Comparison of ENCODE assay signal across 2 cellular contexts in the genomic region with DNA sequence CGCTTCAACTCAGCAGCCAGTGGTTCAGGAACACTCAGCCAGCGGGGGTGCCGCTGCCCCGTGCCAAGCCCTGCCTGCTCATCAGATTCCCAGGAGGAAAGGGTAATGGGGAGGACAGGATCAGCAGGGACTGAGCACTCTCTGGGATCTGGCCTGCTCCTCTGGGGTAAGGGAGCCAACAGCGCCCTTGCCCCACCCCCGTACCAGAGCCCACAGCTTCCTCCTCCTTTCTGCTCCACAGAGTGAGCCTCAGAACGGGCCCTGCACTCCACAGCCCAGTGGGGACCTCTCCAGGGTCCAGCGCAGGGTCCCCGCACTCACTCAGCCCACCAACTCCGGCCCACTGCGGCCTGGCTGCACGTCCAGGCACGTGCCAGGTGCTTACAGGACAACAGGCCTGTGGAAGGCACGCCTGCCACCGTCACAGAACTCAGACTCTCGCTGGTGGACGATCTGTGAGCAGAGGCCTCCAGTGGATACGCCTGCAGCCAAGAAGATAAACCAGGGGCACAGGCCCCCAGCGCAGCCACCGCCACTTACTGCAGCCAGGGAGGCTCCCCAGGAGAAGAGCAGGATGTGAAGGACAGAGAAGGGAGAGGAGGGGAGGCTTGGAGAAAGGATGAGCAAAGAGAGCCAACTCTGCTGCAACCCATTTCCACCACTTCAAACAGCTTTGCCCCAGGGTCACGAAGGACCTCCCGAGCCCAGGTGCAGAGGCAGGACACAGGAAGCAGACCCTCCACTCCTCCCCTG.
TF ChIP-seq lines count a peak whose summit lies in the region.

No MANE protein-coding gene starts in this region.

TF ChIP-seq in IMR-90, 13 proteins besides CTCF, POLR2A, EP300 and RAD21:
- TF ChIP-seq MXI1 (IDR thresholded peaks at IDR 0.05; ENCODE audit: borderline replicate concordance, low read depth, low read length) (no peak), CHD1 (IDR thresholded peaks at IDR 0.05; ENCODE audit: low read depth, low read length) (no peak), MAFK (IDR thresholded peaks at IDR 0.05; ENCODE audit: low read depth, low read length) (no peak), NFE2L2 (IDR thresholded peaks at IDR 0.05; ENCODE audit: low read depth, low read length) (no peak), CEBPB (IDR thresholded peaks at IDR 0.05; ENCODE audit: low read depth, low read length) (no peak), BHLHE40 (IDR thresholded peaks at IDR 0.05; ENCODE audit: low read depth, low read length) (no peak), SMC3 (IDR thresholded peaks at IDR 0.05; ENCODE audit: low read depth, low read length) (no peak), FOS (IDR thresholded peaks at IDR 0.05; ENCODE audit: low read depth, low read length) (no peak), RFX5 (IDR thresholded peaks at IDR 0.05; ENCODE audit: low read depth, low read length) (no peak), RCOR1 (IDR thresholded peaks at IDR 0.05; ENCODE audit: insufficient replicate concordance, low read length) (no peak), MAZ (IDR thresholded peaks at IDR 0.05; ENCODE audit: borderline replicate concordance, low read depth, low read length) (no peak)
- TF ChIP-seq, protein P1, sequence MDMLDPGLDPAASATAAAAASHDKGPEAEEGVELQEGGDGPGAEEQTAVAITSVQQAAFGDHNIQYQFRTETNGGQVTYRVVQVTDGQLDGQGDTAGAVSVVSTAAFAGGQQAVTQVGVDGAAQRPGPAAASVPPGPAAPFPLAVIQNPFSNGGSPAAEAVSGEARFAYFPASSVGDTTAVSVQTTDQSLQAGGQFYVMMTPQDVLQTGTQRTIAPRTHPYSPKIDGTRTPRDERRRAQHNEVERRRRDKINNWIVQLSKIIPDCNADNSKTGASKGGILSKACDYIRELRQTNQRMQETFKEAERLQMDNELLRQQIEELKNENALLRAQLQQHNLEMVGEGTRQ (IDR thresholded peaks at IDR 0.05; ENCODE audit: low read depth, low read length): no peak
- TF ChIP-seq, protein P2, sequence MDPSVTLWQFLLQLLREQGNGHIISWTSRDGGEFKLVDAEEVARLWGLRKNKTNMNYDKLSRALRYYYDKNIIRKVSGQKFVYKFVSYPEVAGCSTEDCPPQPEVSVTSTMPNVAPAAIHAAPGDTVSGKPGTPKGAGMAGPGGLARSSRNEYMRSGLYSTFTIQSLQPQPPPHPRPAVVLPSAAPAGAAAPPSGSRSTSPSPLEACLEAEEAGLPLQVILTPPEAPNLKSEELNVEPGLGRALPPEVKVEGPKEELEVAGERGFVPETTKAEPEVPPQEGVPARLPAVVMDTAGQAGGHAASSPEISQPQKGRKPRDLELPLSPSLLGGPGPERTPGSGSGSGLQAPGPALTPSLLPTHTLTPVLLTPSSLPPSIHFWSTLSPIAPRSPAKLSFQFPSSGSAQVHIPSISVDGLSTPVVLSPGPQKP (IDR thresholded peaks at IDR 0.05; ENCODE audit: borderline replicate concordance, low read depth, low read length): no peak

TF ChIP-seq in WTC11, 78 proteins besides CTCF, POLR2A, EP300 and RAD21:
- TF ChIP-seq IRF1 (CRISPR knock-in tag; IDR thresholded peaks at IDR 0.05): no peak
- TF ChIP-seq, protein P3, sequence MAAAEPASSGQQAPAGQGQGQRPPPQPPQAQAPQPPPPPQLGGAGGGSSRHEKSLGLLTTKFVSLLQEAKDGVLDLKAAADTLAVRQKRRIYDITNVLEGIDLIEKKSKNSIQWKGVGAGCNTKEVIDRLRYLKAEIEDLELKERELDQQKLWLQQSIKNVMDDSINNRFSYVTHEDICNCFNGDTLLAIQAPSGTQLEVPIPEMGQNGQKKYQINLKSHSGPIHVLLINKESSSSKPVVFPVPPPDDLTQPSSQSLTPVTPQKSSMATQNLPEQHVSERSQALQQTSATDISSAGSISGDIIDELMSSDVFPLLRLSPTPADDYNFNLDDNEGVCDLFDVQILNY (CRISPR knock-in tag; IDR thresholded peaks at IDR 0.05): no peak
